ENCODE assay signal across 1 cellular context in genomic region chr1:113166473-113166872, GRCh38.
TF ChIP-seq lines count a peak whose summit lies in the region.

No MANE protein-coding gene starts in this region.

TF ChIP-seq in HepG2, 621 proteins besides CTCF, POLR2A, EP300 and RAD21 (continued from another document):
- no peak for TF ChIP-seq FOSL2 (CRISPR knock-in tag; IDR thresholded peaks at IDR 0.05)
- TF ChIP-seq MAFK (conservative IDR thresholded peaks at IDR 0.05 in 1 of 2, IDR thresholded peaks at IDR 0.05 in 1 of 2; ENCODE audit: low read length in 2 of 2): peak; percentile 44 to 77
